In genomic region chr2:213688129-213688528, GRCh38 we compare ENCODE assay signal across 27 cellular contexts.
"Had no signal": no experiment of that assay in that cellular context is flagged by ENCODE, and none has a peak within 500 bp of the region (broad histone marks: within the 10 kb centered on the region; RNA-seq: fewer than 3 reads in every experiment).

No MANE protein-coding gene starts in this region.

- H3K36me3 ChIP-seq: Peyer's patch, SJSA1 had no signal

- H3K27ac ChIP-seq: body of pancreas, KMS-11, Peyer's patch, RWPE1, SJSA1 had no signal

- H3K36me3 Mint-ChIP-seq: activated CD8-positive, alpha-beta memory T cell treated with anti-CD3 and anti-CD28 coated beads, Interleukin-2, amount 10 ng/mL, durations not matched to agents 7 days and 5 days; activated naive CD4-positive, alpha-beta T cell treated with anti-CD3 and anti-CD28 coated beads, Interleukin-2, amount 50 U/mL, for 24 hours had no signal

- H3K9me3 ChIP-seq: body of pancreas, Peyer's patch, SJSA1 had no signal

- H3K27me3 ChIP-seq: body of pancreas, Peyer's patch, SJSA1 had no signal

- ATAC-seq: activated CD8-positive, alpha-beta memory T cell treated with anti-CD3 and anti-CD28 coated beads, Interleukin-2, amount 10 ng/mL, durations not matched to agents 7 days and 5 days; body of pancreas; SK-N-SH treated with all-trans-retinoic acid at 6 μM for 48 hours had no signal

- H3K4me1 Mint-ChIP-seq: activated CD4-positive, alpha-beta T cell treated with anti-CD3 and anti-CD28 coated beads, Interleukin-2, amount 10 ng/mL, durations not matched to agents 24 days and 14 days; activated CD8-positive, alpha-beta memory T cell treated with anti-CD3 and anti-CD28 coated beads, Interleukin-2, amount 10 ng/mL, durations not matched to agents 7 days and 5 days; activated naive CD4-positive, alpha-beta T cell treated with anti-CD3 and anti-CD28 coated beads, Interleukin-2, amount 50 U/mL, for 24 hours had no signal

- DNase-seq: activated CD4-positive, alpha-beta T cell treated with anti-CD3 and anti-CD28 coated beads, Interleukin-2, amount 10 ng/mL, durations not matched to agents 24 days and 14 days; activated CD4-positive, alpha-beta T cell treated with anti-CD3 and anti-CD28 coated beads, Interleukin-2, amount 50 U/mL, for 48 hours; activated CD4-positive, CD25-positive, alpha-beta regulatory T cell treated with anti-CD3 and anti-CD28 coated beads, Interleukin-2, amount 50 U/mL, for 72 hours; activated CD8-positive, alpha-beta memory T cell treated with anti-CD3 and anti-CD28 coated beads, Interleukin-2, amount 10 ng/mL, durations not matched to agents 7 days and 5 days; activated effector memory CD4-positive, alpha-beta T cell treated with Interleukin-2 at 50 U/mL for 16 hours; activated naive CD4-positive, alpha-beta T cell; activated T-cell treated with anti-CD3 and anti-CD28 coated beads, Interleukin-2, amount 50 U/mL, for 24 hours; aorta; body of pancreas; MV-4-11; NCI-H1092 treated with DMSO at 0.1 percent for 48 hours; NCI-H1417 treated with DMSO at 0.1 percent for 48 hours; NCI-H1694; NCI-H2029; NCI-H2107; NCI-H2171 treated with DMSO at 0.1 percent for 48 hours; NCI-H226; NCI-H82; Peyer's patch; Right ventricle myocardium superior had no signal

- H3K27me3 Mint-ChIP-seq: activated CD4-positive, alpha-beta T cell treated with anti-CD3 and anti-CD28 coated beads, Interleukin-2, amount 10 ng/mL, durations not matched to agents 24 days and 14 days; activated CD8-positive, alpha-beta memory T cell treated with anti-CD3 and anti-CD28 coated beads, Interleukin-2, amount 10 ng/mL, durations not matched to agents 7 days and 5 days; activated naive CD4-positive, alpha-beta T cell treated with anti-CD3 and anti-CD28 coated beads, Interleukin-2, amount 50 U/mL, for 24 hours; activated T-cell treated with anti-CD3 and anti-CD28 coated beads, Interleukin-2, amount 50 U/mL, for 24 hours had no signal

- H3K4me3 ChIP-seq: body of pancreas, Peyer's patch, SJSA1 had no signal

- H3K9ac ChIP-seq: KMS-11 had no signal

- H3K4me3 Mint-ChIP-seq: activated CD4-positive, alpha-beta T cell treated with anti-CD3 and anti-CD28 coated beads, Interleukin-2, amount 10 ng/mL, durations not matched to agents 24 days and 14 days; activated CD8-positive, alpha-beta memory T cell treated with anti-CD3 and anti-CD28 coated beads, Interleukin-2, amount 10 ng/mL, durations not matched to agents 7 days and 5 days; activated naive CD4-positive, alpha-beta T cell treated with anti-CD3 and anti-CD28 coated beads, Interleukin-2, amount 50 U/mL, for 24 hours; activated T-cell treated with anti-CD3 and anti-CD28 coated beads, Interleukin-2, amount 50 U/mL, for 24 hours; activated T-helper 1 cell treated with anti-CD3 and anti-CD28 coated beads, Interleukin-12 subunit alpha, Interleukin-12 subunit beta, Interleukin-2, Interleukin-4 antibody, amounts not matched to agents 30 ng/mL and 10 ng/mL and 1 ng/mL, durations not matched to agents 14 hours and 24 hours and 36 hours; T-helper 1 cell treated with Interleukin-12 subunit alpha and Interleukin-12 subunit beta and Interleukin-4 antibody, amounts not matched to agents 30 μg/mL and 1 μg/mL, for 36 hours had no signal

- H3K4me1 ChIP-seq: body of pancreas, Peyer's patch, SJSA1 had no signal

- H3K9me3 Mint-ChIP-seq: activated CD4-positive, alpha-beta T cell treated with anti-CD3 and anti-CD28 coated beads, Interleukin-2, amount 10 ng/mL, durations not matched to agents 24 days and 14 days; activated T-cell treated with anti-CD3 and anti-CD28 coated beads, Interleukin-2, amount 50 U/mL, for 24 hours; activated T-helper 1 cell treated with anti-CD3 and anti-CD28 coated beads, Interleukin-12 subunit alpha, Interleukin-12 subunit beta, Interleukin-2, Interleukin-4 antibody, amounts not matched to agents 30 ng/mL and 10 ng/mL and 1 ng/mL, durations not matched to agents 14 hours and 24 hours and 36 hours; T-helper 1 cell treated with Interleukin-12 subunit alpha and Interleukin-12 subunit beta and Interleukin-4 antibody, amounts not matched to agents 30 μg/mL and 1 μg/mL, for 36 hours had no signal

- H3K27ac Mint-ChIP-seq: activated CD4-positive, alpha-beta T cell treated with anti-CD3 and anti-CD28 coated beads, Interleukin-2, amount 10 ng/mL, durations not matched to agents 24 days and 14 days; activated CD8-positive, alpha-beta memory T cell treated with anti-CD3 and anti-CD28 coated beads, Interleukin-2, amount 10 ng/mL, durations not matched to agents 7 days and 5 days; activated naive CD4-positive, alpha-beta T cell treated with anti-CD3 and anti-CD28 coated beads, Interleukin-2, amount 50 U/mL, for 24 hours; activated T-cell treated with anti-CD3 and anti-CD28 coated beads, Interleukin-2, amount 50 U/mL, for 24 hours; activated T-helper 1 cell treated with anti-CD3 and anti-CD28 coated beads, Interleukin-12 subunit alpha, Interleukin-12 subunit beta, Interleukin-2, Interleukin-4 antibody, amounts not matched to agents 30 ng/mL and 10 ng/mL and 1 ng/mL, durations not matched to agents 14 hours and 24 hours and 36 hours; T-helper 1 cell treated with Interleukin-12 subunit alpha and Interleukin-12 subunit beta and Interleukin-4 antibody, amounts not matched to agents 30 μg/mL and 1 μg/mL, for 36 hours had no signal
